8 cellular contexts compared by ENCODE assay signal in the genomic region with DNA sequence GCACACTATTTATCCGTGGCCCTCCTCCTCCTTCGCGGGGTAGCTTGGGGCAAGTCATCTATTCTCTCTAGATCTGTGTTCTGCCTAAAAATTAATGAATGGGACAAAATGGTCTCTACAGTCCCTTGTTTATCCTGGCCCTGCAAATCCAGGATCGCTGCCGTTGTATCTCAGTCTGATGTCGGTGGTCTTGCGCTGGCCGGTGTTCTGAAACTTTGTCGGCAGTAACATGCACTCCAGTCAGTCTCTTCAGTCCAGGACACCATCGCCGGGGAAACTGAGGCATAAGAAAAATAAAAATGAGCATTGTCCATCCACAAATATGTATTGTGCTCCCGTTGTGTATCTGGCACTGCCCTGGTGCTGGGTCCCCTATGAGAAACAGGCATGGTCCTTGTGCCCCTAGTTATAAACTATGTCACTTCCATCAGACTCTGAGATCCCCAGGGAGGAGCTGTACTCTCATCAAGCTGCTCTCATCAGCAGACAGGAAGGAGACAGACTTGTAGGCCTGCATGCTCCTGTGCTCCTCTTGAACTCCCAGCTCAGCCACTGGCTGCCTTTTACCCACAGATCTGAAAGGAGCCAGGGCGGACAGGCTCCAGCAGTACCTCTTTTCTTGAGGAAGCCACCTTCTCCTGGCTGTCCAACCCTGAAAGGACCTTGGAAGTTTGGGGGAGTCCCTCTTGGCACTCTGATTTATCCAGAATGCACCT. TPM values are rescaled to one million over a fixed set of nuclear protein-coding genes. Genes with fewer than 3 reads are reported as not detected.
DNase-seq lines count a peak whose midpoint lies in the region; ATAC-seq, FAIRE-seq and TF ChIP-seq lines count a peak whose summit lies in the region.

No MANE protein-coding gene starts in this region.

- DNase-seq in cardiac septum (ENCODE audit: low spot score) (peak; percentile 33), Right ventricle myocardium inferior (ENCODE audit: missing footprints) (no peak), brain microvascular endothelial cell (no peak), urothelium cell line (ENCODE audit: low spot score) (no peak), cerebellum (ENCODE audit: low spot score) (no peak), amniotic stem cell (lab: John Stamatoyannopoulos, UW) (no peak), activated gamma-delta T cell treated with Interleukin-2 at 50 U/mL for 16 hours (no peak)

- H3K36me3 ChIP-seq in brain microvascular endothelial cell (replicated peaks) = no peaks in the 10 kb centered on the region
- H3K36me3 ChIP-seq in muscle layer of colon (ENCODE audit: insufficient read depth, low read length) = no peaks in the 10 kb centered on the region

- in situ Hi-C loops in brain microvascular endothelial cell (cut with HindIII; ENCODE audit: low pct_ligation_motif_present, low sequenced_read_pairs) = no loop called here

- H3K27me3 ChIP-seq in brain microvascular endothelial cell (replicated peaks) (peaks cover 20% of the 10 kb centered on the region), muscle layer of colon (ENCODE audit: control insufficient read depth in 1 of 2, insufficient read depth in 2 of 2, low read length in 2 of 2) (peaks cover 14 to 29% of the 10 kb centered on the region in 2 donors)

- intact Hi-C loops in cardiac septum (cut with DNase I) (no loop called here), Right ventricle myocardium inferior (cut with DNase I) (loop anchor here (5.0 kb wide), 1 partner anchor 256 kb away; the partner anchor contains the start of gene USP32)

- H3K4me1 ChIP-seq in muscle layer of colon (ENCODE audit: insufficient read depth, low read length) = peaks cover 13% of the 10 kb centered on the region

- no peak for TF ChIP-seq CTCF in brain microvascular endothelial cell (IDR thresholded peaks at IDR 0.05; ENCODE audit: low read depth, low read length, missing control alignments)

- H3K9me3 ChIP-seq in muscle layer of colon (ENCODE audit: low read length) = no peaks in the 10 kb centered on the region

- FAIRE-seq in urothelium cell line (lab: Jason Lieb, UNC) = peak; percentile 17

- H3K4me3 ChIP-seq in brain microvascular endothelial cell (ENCODE audit: low read depth, low read length) (peak overlapping the region; percentile 78), muscle layer of colon (ENCODE audit: low read depth in 1 of 2, low read length in 2 of 2) (peak overlapping the region; percentile 67 to 93)

- no peak overlapping the region for H3K27ac ChIP-seq in brain microvascular endothelial cell
- H3K27ac ChIP-seq in muscle layer of colon (ENCODE audit: low read depth, low read length) = no peak overlapping the region

- no peak overlapping the region for H3K9ac ChIP-seq in muscle layer of colon (ENCODE audit: low read length)

- no peak for ATAC-seq in Right ventricle myocardium inferior

RNA-seq across cellular contexts. Expression of gene CA4, which starts 13.7 kb away (rescaled TPM):
- total RNA-seq in cardiac septum (3.7 TPM), Right ventricle myocardium inferior (13.4 TPM), cerebellum (3.2 TPM)

RNA-seq across cellular contexts. Expression of gene HEATR6, which starts 57.4 kb away (rescaled TPM):
- total RNA-seq in cardiac septum = 11.4 TPM
- 10.3 TPM for total RNA-seq in Right ventricle myocardium inferior
- 27.3 TPM for total RNA-seq in cerebellum
